ENCODE assay signal across 23 cellular contexts in genomic region chr11:134512791-134513538, GRCh38.
"Had no signal": no experiment of that assay in that cellular context is flagged by ENCODE, and none has a peak within 500 bp of the region (broad histone marks: within the 10 kb centered on the region; RNA-seq: fewer than 3 reads in every experiment).

No MANE protein-coding gene starts in this region.

- ATAC-seq: activated CD4-positive, alpha-beta T cell treated with anti-CD3 and anti-CD28 coated beads for 36 hours; activated T-helper 17 cell treated with anti-CD3 and anti-CD28 coated beads, Interleukin-2, amount 50 U/mL, for 72 hours; gastroesophageal sphincter; heart left ventricle; mucosa of descending colon; WTC11 had no signal

- FAIRE-seq: endothelial cell of umbilical vein, TTC549 had no signal

- DNase-seq: activated CD4-positive, alpha-beta T cell treated with anti-CD3 and anti-CD28 coated beads for 36 hours; activated CD4-positive, alpha-beta T cell treated with anti-CD3 and anti-CD28 coated beads, Interleukin-2, amount 50 U/mL, for 48 hours; activated naive CD4-positive, alpha-beta T cell treated with anti-CD3 and anti-CD28 coated beads, Interleukin-2, amount 50 U/mL, for 16 hours; activated T-cell treated with anti-CD3 and anti-CD28 coated beads for 4 hours; effector CD8-positive, alpha-beta T cell; kidney glomerular epithelial cell; mesenchymal stem cell; naive B cell; spleen; stimulated activated naive CD4-positive, alpha-beta T cell; transverse colon had no signal

- H3K4me1 ChIP-seq: adrenal gland, esophagus muscularis mucosa, gastroesophageal sphincter, heart left ventricle, spleen, vagina had no signal

- H3K4me3 Mint-ChIP-seq: activated CD4-positive, alpha-beta T cell treated with anti-CD3 and anti-CD28 coated beads for 36 hours; activated T-helper 17 cell treated with anti-CD3 and anti-CD28 coated beads, Interleukin-2, amount 50 U/mL, for 72 hours; dendritic cell treated with granulocyte-macrophage colony-stimulating factor and Interleukin-4, amounts not matched to agents 40 ng/mL and 50 ng/mL, for 4 days; naive B cell; WTC11 had no signal

- H3K9me3 ChIP-seq: adrenal gland, esophagus muscularis mucosa, gastroesophageal sphincter, heart left ventricle, mucosa of descending colon, ovary, spleen, transverse colon, vagina had no signal

- H3K27ac ChIP-seq: adrenal gland, esophagus muscularis mucosa, gastroesophageal sphincter, heart left ventricle, ovary, spleen, transverse colon, vagina had no signal

- H3K36me3 ChIP-seq: adrenal gland, esophagus muscularis mucosa, gastroesophageal sphincter, heart left ventricle, ovary, spleen, transverse colon, vagina had no signal

- H3K9me3 Mint-ChIP-seq: activated T-helper 17 cell treated with anti-CD3 and anti-CD28 coated beads, Interleukin-2, amount 50 U/mL, for 72 hours; dendritic cell treated with granulocyte-macrophage colony-stimulating factor and Interleukin-4, amounts not matched to agents 40 ng/mL and 50 ng/mL, for 4 days; naive B cell; WTC11 had no signal

- H3K27me3 Mint-ChIP-seq: activated CD4-positive, alpha-beta T cell treated with anti-CD3 and anti-CD28 coated beads for 36 hours; dendritic cell treated with granulocyte-macrophage colony-stimulating factor and Interleukin-4, amounts not matched to agents 40 ng/mL and 50 ng/mL, for 4 days had no signal

- H3K36me3 Mint-ChIP-seq: naive B cell, WTC11 had no signal

- H3K27ac Mint-ChIP-seq: activated CD4-positive, alpha-beta T cell treated with anti-CD3 and anti-CD28 coated beads for 36 hours; activated T-helper 17 cell treated with anti-CD3 and anti-CD28 coated beads, Interleukin-2, amount 50 U/mL, for 72 hours; dendritic cell treated with granulocyte-macrophage colony-stimulating factor and Interleukin-4, amounts not matched to agents 40 ng/mL and 50 ng/mL, for 4 days; naive B cell; WTC11 had no signal

- H3K4me3 ChIP-seq: adrenal gland, esophagus muscularis mucosa, gastroesophageal sphincter, heart left ventricle, mucosa of descending colon, ovary, spleen, transverse colon, vagina had no signal

- H3K27me3 ChIP-seq: adrenal gland, ovary, transverse colon, vagina had no signal

- H3K4me1 Mint-ChIP-seq: activated CD4-positive, alpha-beta T cell treated with anti-CD3 and anti-CD28 coated beads for 36 hours; activated T-helper 17 cell treated with anti-CD3 and anti-CD28 coated beads, Interleukin-2, amount 50 U/mL, for 72 hours; naive B cell had no signal
